In the genomic region with DNA sequence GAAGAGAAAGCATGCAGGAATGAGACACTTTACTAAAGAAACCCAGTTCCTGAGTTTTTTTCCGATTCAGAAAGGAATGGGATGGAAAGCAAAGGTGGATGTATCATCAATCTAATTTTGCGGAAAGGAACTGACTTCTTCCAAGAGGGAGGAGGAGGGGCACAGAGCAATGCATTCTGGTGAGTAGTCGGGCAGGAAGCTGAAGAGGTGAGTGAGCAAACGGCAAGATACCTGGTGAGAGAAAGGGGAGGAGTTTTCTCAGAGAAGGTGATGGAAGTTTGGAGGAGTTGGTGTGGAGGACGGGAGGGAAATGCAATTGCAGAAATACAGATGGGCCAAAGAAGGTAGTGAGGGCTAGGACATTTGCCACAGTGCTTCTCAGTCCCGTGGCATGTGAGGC, we compare ENCODE assay signal across 35 cellular contexts.
"Had no signal": no experiment of that assay in that cellular context is flagged by ENCODE, and none has a peak within 500 bp of the region (broad histone marks: within the 10 kb centered on the region; RNA-seq: fewer than 3 reads in every experiment).

No MANE protein-coding gene starts in this region.

- FAIRE-seq: endothelial cell of umbilical vein, pancreas, small intestine, TTC549 had no signal

- H3K4me1 Mint-ChIP-seq: activated naive CD4-positive, alpha-beta T cell treated with anti-CD3 and anti-CD28 coated beads, Interleukin-2, amount 10 ng/mL, durations not matched to agents 7 days and 5 days; activated naive CD8-positive, alpha-beta T cell treated with anti-CD3 and anti-CD28 coated beads, Interleukin-2, amount 10 ng/mL, durations not matched to agents 7 days and 5 days; brain; stimulated activated effector memory CD8-positive, alpha-beta T cell treated with anti-CD3 and anti-CD28 coated beads, Interleukin-12 subunit alpha, Interleukin-12 subunit beta, amount 100 ng/mL, for 72 hours had no signal

- H3K4me3 ChIP-seq: ascending aorta, heart right ventricle, left ventricle myocardium inferior, lung, pancreas, psoas muscle, sigmoid colon, vagina had no signal

- H3K4me1 ChIP-seq: ascending aorta, foreskin keratinocyte, heart right ventricle, left ventricle myocardium inferior, pancreas, psoas muscle, sigmoid colon, vagina had no signal

- H3K36me3 Mint-ChIP-seq: activated naive CD4-positive, alpha-beta T cell treated with anti-CD3 and anti-CD28 coated beads, Interleukin-2, amount 10 ng/mL, durations not matched to agents 7 days and 5 days; activated naive CD8-positive, alpha-beta T cell treated with anti-CD3 and anti-CD28 coated beads, Interleukin-2, amount 10 ng/mL, durations not matched to agents 7 days and 5 days; brain; stimulated activated effector memory CD8-positive, alpha-beta T cell treated with anti-CD3 and anti-CD28 coated beads, Interleukin-12 subunit alpha, Interleukin-12 subunit beta, amount 100 ng/mL, for 72 hours; type B pancreatic cell had no signal

- H3K4me3 Mint-ChIP-seq: activated naive CD4-positive, alpha-beta T cell treated with anti-CD3 and anti-CD28 coated beads, Interleukin-2, amount 10 ng/mL, durations not matched to agents 7 days and 5 days; activated naive CD8-positive, alpha-beta T cell treated with anti-CD3 and anti-CD28 coated beads, Interleukin-2, amount 10 ng/mL, durations not matched to agents 7 days and 5 days; activated T-helper 1 cell treated with anti-CD3 and anti-CD28 coated beads, Interleukin-12 subunit alpha, Interleukin-12 subunit beta, Interleukin-2, Interleukin-4 antibody, amounts not matched to agents 30 ng/mL and 10 ng/mL and 1 ng/mL, durations not matched to agents 14 hours and 24 hours and 36 hours; brain; effector memory CD8-positive, alpha-beta T cell; nephron; stimulated activated effector memory CD8-positive, alpha-beta T cell treated with anti-CD3 and anti-CD28 coated beads, Interleukin-12 subunit alpha, Interleukin-12 subunit beta, amount 100 ng/mL, for 72 hours; stimulated activated naive CD8-positive, alpha-beta T cell treated with anti-CD3 and anti-CD28 coated beads, Interleukin-15, Interleukin-2, amounts not matched to agents 100 ng/mL and 50 ng/mL, for 24 hours; T-helper 1 cell treated with Interleukin-12 subunit alpha and Interleukin-12 subunit beta and Interleukin-4 antibody, amounts not matched to agents 30 μg/mL and 1 μg/mL, for 36 hours; type B pancreatic cell had no signal

- H3K9me3 ChIP-seq: ascending aorta, heart right ventricle, left ventricle myocardium inferior, neutrophil, pancreas, psoas muscle, sigmoid colon, vagina had no signal

- H3K36me3 ChIP-seq: ascending aorta, heart right ventricle, left ventricle myocardium inferior, neutrophil, pancreas, sigmoid colon, vagina had no signal

- DNase-seq: activated CD4-positive, alpha-beta T cell treated with anti-CD3 and anti-CD28 coated beads for 48 hours; activated CD4-positive, alpha-beta T cell treated with anti-CD3 and anti-CD28 coated beads, Interleukin-2, amount 50 U/mL, for 48 hours; activated CD8-positive, alpha-beta memory T cell treated with anti-CD3 and anti-CD28 coated beads for 24 hours; activated gamma-delta T cell; activated naive CD4-positive, alpha-beta T cell treated with anti-CD3 and anti-CD28 coated beads, Interleukin-2, amount 10 ng/mL, durations not matched to agents 7 days and 5 days; activated naive CD8-positive, alpha-beta T cell treated with anti-CD3 and anti-CD28 coated beads, Interleukin-2, amount 10 ng/mL, durations not matched to agents 7 days and 5 days; cortex of kidney; effector memory CD8-positive, alpha-beta T cell; foreskin keratinocyte; heart right ventricle; islet precursor cell; left ventricle myocardium inferior; pancreas; psoas muscle; sigmoid colon; small intestine; stimulated activated CD4-positive, alpha-beta T cell treated with anti-CD3 and anti-CD28 coated beads, Interleukin-4, amount 100 ng/mL, for 24 hours; substantia nigra; T-helper 9 cell had no signal

- H3K27me3 Mint-ChIP-seq: activated naive CD4-positive, alpha-beta T cell treated with anti-CD3 and anti-CD28 coated beads, Interleukin-2, amount 10 ng/mL, durations not matched to agents 7 days and 5 days; activated naive CD8-positive, alpha-beta T cell treated with anti-CD3 and anti-CD28 coated beads, Interleukin-2, amount 10 ng/mL, durations not matched to agents 7 days and 5 days; brain; effector memory CD8-positive, alpha-beta T cell; stimulated activated naive CD8-positive, alpha-beta T cell treated with anti-CD3 and anti-CD28 coated beads, Interleukin-15, Interleukin-2, amounts not matched to agents 100 ng/mL and 50 ng/mL, for 24 hours had no signal

- H3K27me3 ChIP-seq: ascending aorta, heart right ventricle, neutrophil, pancreas, sigmoid colon, vagina had no signal

- H3K9me3 Mint-ChIP-seq: activated naive CD8-positive, alpha-beta T cell treated with anti-CD3 and anti-CD28 coated beads, Interleukin-2, amount 10 ng/mL, durations not matched to agents 7 days and 5 days; type B pancreatic cell had no signal

- ATAC-seq: activated CD4-positive, CD25-positive, alpha-beta regulatory T cell treated with anti-CD3 and anti-CD28 coated beads, Interleukin-2, amount 50 U/mL, for 24 hours; effector memory CD8-positive, alpha-beta T cell; esophagus mucosa; foreskin keratinocyte; heart right ventricle; pancreas; psoas muscle; stimulated activated effector memory CD8-positive, alpha-beta T cell treated with anti-CD3 and anti-CD28 coated beads, Interleukin-12 subunit alpha, Interleukin-12 subunit beta, amount 100 ng/mL, for 72 hours had no signal

- H3K27ac ChIP-seq: ascending aorta, foreskin keratinocyte, heart right ventricle, left ventricle myocardium inferior, neutrophil, pancreas, psoas muscle, sigmoid colon, vagina, VCaP had no signal

- H3K27ac Mint-ChIP-seq: activated naive CD4-positive, alpha-beta T cell treated with anti-CD3 and anti-CD28 coated beads, Interleukin-2, amount 10 ng/mL, durations not matched to agents 7 days and 5 days; activated naive CD8-positive, alpha-beta T cell treated with anti-CD3 and anti-CD28 coated beads, Interleukin-2, amount 10 ng/mL, durations not matched to agents 7 days and 5 days; activated T-helper 1 cell treated with anti-CD3 and anti-CD28 coated beads, Interleukin-12 subunit alpha, Interleukin-12 subunit beta, Interleukin-2, Interleukin-4 antibody, amounts not matched to agents 30 ng/mL and 10 ng/mL and 1 ng/mL, durations not matched to agents 14 hours and 24 hours and 36 hours; brain; effector memory CD8-positive, alpha-beta T cell; nephron; stimulated activated effector memory CD8-positive, alpha-beta T cell treated with anti-CD3 and anti-CD28 coated beads, Interleukin-12 subunit alpha, Interleukin-12 subunit beta, amount 100 ng/mL, for 72 hours; stimulated activated naive CD8-positive, alpha-beta T cell treated with anti-CD3 and anti-CD28 coated beads, Interleukin-15, Interleukin-2, amounts not matched to agents 100 ng/mL and 50 ng/mL, for 24 hours; T-helper 1 cell treated with Interleukin-12 subunit alpha and Interleukin-12 subunit beta and Interleukin-4 antibody, amounts not matched to agents 30 μg/mL and 1 μg/mL, for 36 hours; type B pancreatic cell had no signal
